Comparison of ENCODE assay signal across 1 cellular context in the genomic region with DNA sequence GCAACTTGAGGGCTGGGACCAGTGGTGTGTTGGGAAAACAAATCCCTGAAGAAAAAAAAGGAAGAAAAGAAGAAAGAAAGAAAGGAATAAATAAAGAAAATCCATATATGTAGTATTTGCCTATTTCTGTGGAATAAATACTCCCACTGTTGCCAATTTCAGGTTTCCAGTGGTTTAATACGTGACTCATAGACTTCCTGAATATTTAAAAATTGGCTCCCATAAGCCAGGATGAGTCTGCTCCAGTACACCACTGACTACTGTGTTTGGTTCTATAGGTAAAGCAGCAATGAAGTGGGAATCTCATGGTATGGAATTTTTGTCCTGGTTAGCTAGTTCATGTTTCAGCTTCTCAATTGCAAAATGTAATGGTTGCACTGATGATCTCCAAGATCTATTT.
A peak's percentile ranks its signal among the peaks of the same experiment; 100 is the strongest.
TF ChIP-seq lines count a peak whose summit lies in the region.

No MANE protein-coding gene starts in this region.

TF ChIP-seq in SK-N-SH, 30 proteins besides CTCF, POLR2A, EP300 and RAD21 (continued from another document):
- TF ChIP-seq, protein P1, sequence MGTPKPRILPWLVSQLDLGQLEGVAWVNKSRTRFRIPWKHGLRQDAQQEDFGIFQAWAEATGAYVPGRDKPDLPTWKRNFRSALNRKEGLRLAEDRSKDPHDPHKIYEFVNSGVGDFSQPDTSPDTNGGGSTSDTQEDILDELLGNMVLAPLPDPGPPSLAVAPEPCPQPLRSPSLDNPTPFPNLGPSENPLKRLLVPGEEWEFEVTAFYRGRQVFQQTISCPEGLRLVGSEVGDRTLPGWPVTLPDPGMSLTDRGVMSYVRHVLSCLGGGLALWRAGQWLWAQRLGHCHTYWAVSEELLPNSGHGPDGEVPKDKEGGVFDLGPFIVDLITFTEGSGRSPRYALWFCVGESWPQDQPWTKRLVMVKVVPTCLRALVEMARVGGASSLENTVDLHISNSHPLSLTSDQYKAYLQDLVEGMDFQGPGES (IDR thresholded peaks at IDR 0.05; ENCODE audit: low read depth, low read length): no peak
- TF ChIP-seq YY1 (IDR thresholded peaks at IDR 0.05; ENCODE audit: low read depth) (no peak), FOSL2 (IDR thresholded peaks at IDR 0.05; ENCODE audit: borderline replicate concordance, low read depth) (peak; percentile 32; the same call in 1 of the 2 replicates), POLR2AphosphoS5 (IDR thresholded peaks at IDR 0.05; ENCODE audit: low read depth, low read length) (no peak), RCOR1 (IDR thresholded peaks at IDR 0.05; ENCODE audit: low read length) (no peak)
- TF ChIP-seq, protein P2, sequence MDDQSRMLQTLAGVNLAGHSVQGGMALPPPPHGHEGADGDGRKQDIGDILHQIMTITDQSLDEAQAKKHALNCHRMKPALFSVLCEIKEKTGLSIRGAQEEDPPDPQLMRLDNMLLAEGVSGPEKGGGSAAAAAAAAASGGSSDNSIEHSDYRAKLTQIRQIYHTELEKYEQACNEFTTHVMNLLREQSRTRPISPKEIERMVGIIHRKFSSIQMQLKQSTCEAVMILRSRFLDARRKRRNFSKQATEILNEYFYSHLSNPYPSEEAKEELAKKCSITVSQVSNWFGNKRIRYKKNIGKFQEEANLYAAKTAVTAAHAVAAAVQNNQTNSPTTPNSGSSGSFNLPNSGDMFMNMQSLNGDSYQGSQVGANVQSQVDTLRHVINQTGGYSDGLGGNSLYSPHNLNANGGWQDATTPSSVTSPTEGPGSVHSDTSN (IDR thresholded peaks at IDR 0.05): no peak
